9 cellular contexts compared by ENCODE assay signal in the genomic region with DNA sequence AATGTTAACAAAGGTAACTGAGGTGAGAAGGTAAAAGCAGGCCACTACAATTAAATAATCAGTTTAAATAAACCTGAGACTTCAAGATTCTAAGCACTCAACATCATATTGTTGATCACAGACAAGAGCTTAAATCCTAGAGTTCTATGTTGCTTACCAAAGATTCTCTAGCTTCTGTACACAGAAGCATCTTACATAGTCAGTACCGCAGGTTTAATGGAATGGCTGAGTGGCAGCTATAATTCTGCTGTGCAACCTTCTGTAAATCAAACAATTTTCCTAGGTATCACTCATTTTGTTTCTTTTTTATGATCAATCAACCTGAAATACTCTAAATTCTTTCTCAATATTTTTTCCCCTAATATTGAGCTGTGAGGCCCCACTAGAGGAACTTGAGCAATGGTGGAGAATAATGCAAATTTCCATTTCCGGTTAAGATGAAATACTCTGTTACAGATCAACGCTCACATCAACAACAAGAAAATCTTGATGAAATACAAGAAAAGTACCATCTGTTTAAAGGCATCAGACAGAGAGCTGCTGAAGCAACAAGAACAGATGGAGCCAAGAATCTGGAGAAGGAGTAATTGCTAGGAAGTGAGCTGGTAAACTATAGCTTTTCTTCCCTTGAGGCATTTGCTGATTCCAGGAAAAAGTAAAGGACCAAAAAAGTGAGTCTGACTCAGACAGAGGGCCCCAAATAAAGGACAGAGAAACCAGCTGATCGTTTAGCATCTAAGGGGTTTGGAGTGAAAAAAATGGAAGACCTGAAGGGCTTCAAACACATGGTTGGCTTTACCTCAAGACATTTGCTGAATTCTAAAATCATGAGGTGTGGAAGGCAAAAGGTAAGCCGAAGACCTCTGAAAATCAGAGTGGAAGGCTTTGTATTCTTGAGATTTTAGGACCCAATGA. TPM values are rescaled to one million over a fixed set of nuclear protein-coding genes. Genes with fewer than 3 reads are reported as not detected.
DNase-seq lines count a peak whose midpoint lies in the region; ATAC-seq and TF ChIP-seq lines count a peak whose summit lies in the region.
"Had no signal": no experiment of that assay in that cellular context is flagged by ENCODE, and none has a peak within 500 bp of the region (broad histone marks: within the 10 kb centered on the region; RNA-seq: fewer than 3 reads in every experiment).

No MANE protein-coding gene starts in this region.

- H3K4me3 ChIP-seq in body of pancreas = no peak overlapping the region
- H3K4me3 ChIP-seq in effector memory CD4-positive, alpha-beta T cell (ENCODE audit: insufficient read depth, low read depth, low read length, poor library complexity, severe bottlenecking) = no peak overlapping the region

- TF ChIP-seq CTCF in body of pancreas (IDR thresholded peaks at IDR 0.05) = no peak

- no peaks in the 10 kb centered on the region for H3K27me3 ChIP-seq in body of pancreas
- H3K27me3 ChIP-seq in effector memory CD4-positive, alpha-beta T cell (replicated peaks; ENCODE audit: control insufficient read depth, insufficient read depth, low read length, poor library complexity, severe bottlenecking) = no peaks in the 10 kb centered on the region

- ATAC-seq in GM19467 (IDR thresholded peaks at IDR 0.05; ENCODE audit: unreplicated experiment) (peak; percentile 97), HG03196 (IDR thresholded peaks at IDR 0.05; ENCODE audit: unreplicated experiment) (peak; percentile 97), body of pancreas (no peak)

- H3K9me3 ChIP-seq in body of pancreas = no peaks in the 10 kb centered on the region
- H3K9me3 ChIP-seq in effector memory CD4-positive, alpha-beta T cell (ENCODE audit: control insufficient read depth, low read length) = no peaks in the 10 kb centered on the region

- intact Hi-C loops in body of pancreas (cut with DNase I) = no loop called here

- H3K4me1 ChIP-seq in body of pancreas = no peaks in the 10 kb centered on the region
- no peaks in the 10 kb centered on the region for H3K4me1 ChIP-seq in effector memory CD4-positive, alpha-beta T cell (ENCODE audit: control insufficient read depth, insufficient read depth, low read length, poor library complexity, severe bottlenecking)

- no peak for TF ChIP-seq POLR2A in body of pancreas (IDR thresholded peaks at IDR 0.05)

- DNase-seq in GM03348 (ENCODE audit: low spot score) (peak; percentile 13), epidermal melanocyte (ENCODE audit: insufficient read length, low spot score) (peak; percentile 37), body of pancreas (no peak), T-helper 1 cell (no peak)
- DNase-seq in central memory CD4-positive, alpha-beta T cell = no peak
- no peak for DNase-seq in effector memory CD4-positive, alpha-beta T cell
- DNase-seq: trophoblast cell had no signal

- peaks cover 4 to 5% of the 10 kb centered on the region in 2 donors for H3K36me3 ChIP-seq in body of pancreas (replicated peaks in 1 of 2; ENCODE audit: insufficient read depth in 1 of 2, low read depth in 2 of 2)
- H3K36me3 ChIP-seq in effector memory CD4-positive, alpha-beta T cell (ENCODE audit: control insufficient read depth, insufficient read depth, low read length) = peaks cover 17% of the 10 kb centered on the region

- WGBS in body of pancreas, 2 donors = 81 to 91% methylated on average over 5 of the region's 5 CpGs

- H3K27ac ChIP-seq in body of pancreas = no peak overlapping the region
- no peak overlapping the region for H3K27ac ChIP-seq in effector memory CD4-positive, alpha-beta T cell (ENCODE audit: insufficient read depth, low read length, poor library complexity, severe bottlenecking)

RNA-seq across cellular contexts. Expression of a gene that starts 22.6 kb away (rescaled TPM):
- 10 to 100 TPM; 15.0 to 16.8 TPM for total RNA-seq in body of pancreas

RNA-seq across cellular contexts. Expression of a gene that starts 47.1 kb away (rescaled TPM):
- 10 to 100 TPM; 39.4 to 49.8 TPM for total RNA-seq in body of pancreas

Comparison
In these comparisons a context has a peak if more than half of its experiments do, and no peak if none do; other contexts are left out.
1. DNase-seq: peak in GM03348 (single experiment) and epidermal melanocyte (single experiment); none in body of pancreas (0 of 4), central memory CD4-positive, alpha-beta T cell (single experiment), effector memory CD4-positive, alpha-beta T cell (0 of 3) and T-helper 1 cell (0 of 5).